1 cellular context compared by ENCODE assay signal in genomic region chr6:147087641-147088040, GRCh38.
TF ChIP-seq lines count a peak whose summit lies in the region.

No MANE protein-coding gene starts in this region.

TF ChIP-seq in SK-N-SH, 30 proteins besides CTCF, POLR2A, EP300 and RAD21 (continued from another document):
- no peak for TF ChIP-seq ZBTB33 (IDR thresholded peaks at IDR 0.05; ENCODE audit: borderline replicate concordance, low read depth)
